In the genomic region with DNA sequence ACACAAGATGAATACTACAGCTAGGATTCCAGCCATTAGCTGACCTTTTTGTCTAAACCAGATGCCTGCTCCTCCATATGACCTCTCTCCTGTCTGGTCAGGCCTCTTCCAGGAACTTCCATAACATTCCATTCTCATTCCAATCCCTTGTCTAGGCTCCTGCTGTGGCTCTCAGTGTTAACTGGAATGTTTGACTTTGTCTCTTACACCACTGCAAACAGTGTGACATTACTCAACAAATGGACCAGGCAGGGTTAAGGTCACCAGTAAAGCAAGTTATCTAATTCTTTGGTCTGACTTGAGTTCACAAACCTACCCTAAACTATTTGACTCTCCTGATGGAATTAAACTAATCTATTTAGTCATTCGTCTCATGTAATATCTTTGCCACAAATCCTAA, we compare ENCODE assay signal across 1 cellular context.
TF ChIP-seq lines count a peak whose summit lies in the region.

No MANE protein-coding gene starts in this region.

TF ChIP-seq in H1, 55 proteins besides CTCF, POLR2A, EP300 and RAD21 (continued from another document):
- TF ChIP-seq, protein P1, sequence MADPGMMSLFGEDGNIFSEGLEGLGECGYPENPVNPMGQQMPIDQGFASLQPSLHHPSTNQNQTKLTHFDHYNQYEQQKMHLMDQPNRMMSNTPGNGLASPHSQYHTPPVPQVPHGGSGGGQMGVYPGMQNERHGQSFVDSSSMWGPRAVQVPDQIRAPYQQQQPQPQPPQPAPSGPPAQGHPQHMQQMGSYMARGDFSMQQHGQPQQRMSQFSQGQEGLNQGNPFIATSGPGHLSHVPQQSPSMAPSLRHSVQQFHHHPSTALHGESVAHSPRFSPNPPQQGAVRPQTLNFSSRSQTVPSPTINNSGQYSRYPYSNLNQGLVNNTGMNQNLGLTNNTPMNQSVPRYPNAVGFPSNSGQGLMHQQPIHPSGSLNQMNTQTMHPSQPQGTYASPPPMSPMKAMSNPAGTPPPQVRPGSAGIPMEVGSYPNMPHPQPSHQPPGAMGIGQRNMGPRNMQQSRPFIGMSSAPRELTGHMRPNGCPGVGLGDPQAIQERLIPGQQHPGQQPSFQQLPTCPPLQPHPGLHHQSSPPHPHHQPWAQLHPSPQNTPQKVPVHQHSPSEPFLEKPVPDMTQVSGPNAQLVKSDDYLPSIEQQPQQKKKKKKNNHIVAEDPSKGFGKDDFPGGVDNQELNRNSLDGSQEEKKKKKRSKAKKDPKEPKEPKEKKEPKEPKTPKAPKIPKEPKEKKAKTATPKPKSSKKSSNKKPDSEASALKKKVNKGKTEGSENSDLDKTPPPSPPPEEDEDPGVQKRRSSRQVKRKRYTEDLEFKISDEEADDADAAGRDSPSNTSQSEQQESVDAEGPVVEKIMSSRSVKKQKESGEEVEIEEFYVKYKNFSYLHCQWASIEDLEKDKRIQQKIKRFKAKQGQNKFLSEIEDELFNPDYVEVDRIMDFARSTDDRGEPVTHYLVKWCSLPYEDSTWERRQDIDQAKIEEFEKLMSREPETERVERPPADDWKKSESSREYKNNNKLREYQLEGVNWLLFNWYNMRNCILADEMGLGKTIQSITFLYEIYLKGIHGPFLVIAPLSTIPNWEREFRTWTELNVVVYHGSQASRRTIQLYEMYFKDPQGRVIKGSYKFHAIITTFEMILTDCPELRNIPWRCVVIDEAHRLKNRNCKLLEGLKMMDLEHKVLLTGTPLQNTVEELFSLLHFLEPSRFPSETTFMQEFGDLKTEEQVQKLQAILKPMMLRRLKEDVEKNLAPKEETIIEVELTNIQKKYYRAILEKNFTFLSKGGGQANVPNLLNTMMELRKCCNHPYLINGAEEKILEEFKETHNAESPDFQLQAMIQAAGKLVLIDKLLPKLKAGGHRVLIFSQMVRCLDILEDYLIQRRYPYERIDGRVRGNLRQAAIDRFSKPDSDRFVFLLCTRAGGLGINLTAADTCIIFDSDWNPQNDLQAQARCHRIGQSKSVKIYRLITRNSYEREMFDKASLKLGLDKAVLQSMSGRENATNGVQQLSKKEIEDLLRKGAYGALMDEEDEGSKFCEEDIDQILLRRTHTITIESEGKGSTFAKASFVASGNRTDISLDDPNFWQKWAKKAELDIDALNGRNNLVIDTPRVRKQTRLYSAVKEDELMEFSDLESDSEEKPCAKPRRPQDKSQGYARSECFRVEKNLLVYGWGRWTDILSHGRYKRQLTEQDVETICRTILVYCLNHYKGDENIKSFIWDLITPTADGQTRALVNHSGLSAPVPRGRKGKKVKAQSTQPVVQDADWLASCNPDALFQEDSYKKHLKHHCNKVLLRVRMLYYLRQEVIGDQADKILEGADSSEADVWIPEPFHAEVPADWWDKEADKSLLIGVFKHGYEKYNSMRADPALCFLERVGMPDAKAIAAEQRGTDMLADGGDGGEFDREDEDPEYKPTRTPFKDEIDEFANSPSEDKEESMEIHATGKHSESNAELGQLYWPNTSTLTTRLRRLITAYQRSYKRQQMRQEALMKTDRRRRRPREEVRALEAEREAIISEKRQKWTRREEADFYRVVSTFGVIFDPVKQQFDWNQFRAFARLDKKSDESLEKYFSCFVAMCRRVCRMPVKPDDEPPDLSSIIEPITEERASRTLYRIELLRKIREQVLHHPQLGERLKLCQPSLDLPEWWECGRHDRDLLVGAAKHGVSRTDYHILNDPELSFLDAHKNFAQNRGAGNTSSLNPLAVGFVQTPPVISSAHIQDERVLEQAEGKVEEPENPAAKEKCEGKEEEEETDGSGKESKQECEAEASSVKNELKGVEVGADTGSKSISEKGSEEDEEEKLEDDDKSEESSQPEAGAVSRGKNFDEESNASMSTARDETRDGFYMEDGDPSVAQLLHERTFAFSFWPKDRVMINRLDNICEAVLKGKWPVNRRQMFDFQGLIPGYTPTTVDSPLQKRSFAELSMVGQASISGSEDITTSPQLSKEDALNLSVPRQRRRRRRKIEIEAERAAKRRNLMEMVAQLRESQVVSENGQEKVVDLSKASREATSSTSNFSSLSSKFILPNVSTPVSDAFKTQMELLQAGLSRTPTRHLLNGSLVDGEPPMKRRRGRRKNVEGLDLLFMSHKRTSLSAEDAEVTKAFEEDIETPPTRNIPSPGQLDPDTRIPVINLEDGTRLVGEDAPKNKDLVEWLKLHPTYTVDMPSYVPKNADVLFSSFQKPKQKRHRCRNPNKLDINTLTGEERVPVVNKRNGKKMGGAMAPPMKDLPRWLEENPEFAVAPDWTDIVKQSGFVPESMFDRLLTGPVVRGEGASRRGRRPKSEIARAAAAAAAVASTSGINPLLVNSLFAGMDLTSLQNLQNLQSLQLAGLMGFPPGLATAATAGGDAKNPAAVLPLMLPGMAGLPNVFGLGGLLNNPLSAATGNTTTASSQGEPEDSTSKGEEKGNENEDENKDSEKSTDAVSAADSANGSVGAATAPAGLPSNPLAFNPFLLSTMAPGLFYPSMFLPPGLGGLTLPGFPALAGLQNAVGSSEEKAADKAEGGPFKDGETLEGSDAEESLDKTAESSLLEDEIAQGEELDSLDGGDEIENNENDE (IDR thresholded peaks at IDR 0.05; ENCODE audit: insufficient replicate concordance, low read length): no peak
TF ChIP-seq in H1: peak in this region for 8.
